ENCODE assay signal across 8 cellular contexts in genomic region chr7:33807779-33808482, GRCh38.
DNase-seq lines count a peak whose midpoint lies in the region; TF ChIP-seq lines count a peak whose summit lies in the region.

No MANE protein-coding gene starts in this region.

- H3K4me3 Mint-ChIP-seq in chondrocyte (ENCODE audit: unreplicated experiment) (no peak overlapping the region), osteocyte (ENCODE audit: unreplicated experiment) (no peak overlapping the region)

- peak overlapping the region; percentile 80 for H3K27ac Mint-ChIP-seq in chondrocyte (ENCODE audit: unreplicated experiment)
- peak overlapping the region; percentile 20 for H3K27ac Mint-ChIP-seq in osteocyte (ENCODE audit: unreplicated experiment)

- no peaks in the 10 kb centered on the region for H3K27me3 Mint-ChIP-seq in chondrocyte (ENCODE audit: low read depth)
- no peaks in the 10 kb centered on the region for H3K27me3 Mint-ChIP-seq in osteocyte (ENCODE audit: unreplicated experiment)

- H3K36me3 Mint-ChIP-seq in chondrocyte (ENCODE audit: low read depth) (no peaks in the 10 kb centered on the region), osteocyte (ENCODE audit: unreplicated experiment) (no peaks in the 10 kb centered on the region)

- TF ChIP-seq CTCF in chondrocyte (IDR thresholded peaks at IDR 0.05) (peak; percentile 69), osteocyte (IDR thresholded peaks at IDR 0.05) (peak; percentile 39)

- H3K4me1 Mint-ChIP-seq in chondrocyte (ENCODE audit: low read depth) (peaks cover 30% of the 10 kb centered on the region), osteocyte (ENCODE audit: unreplicated experiment) (peaks cover 11% of the 10 kb centered on the region)

- DNase-seq in NCI-H1105 treated with DMSO at 0.1 percent for 48 hours (lab: John Stamatoyannopoulos, UW) (peak; percentile 5), NCI-H1105 (lab: John Stamatoyannopoulos, UW) (no peak), HuH-7 (ENCODE audit: low spot score) (peak; percentile 64), chondrocyte (ENCODE audit: low spot score) (no peak), osteocyte (ENCODE audit: extremely low spot score, unreplicated experiment) (peak; percentile 70), NCI-H2081 treated with DMSO at 0.1 percent for 48 hours (lab: John Stamatoyannopoulos, UW) (no peak), HK-2 (ENCODE audit: unreplicated experiment) (no peak)
- DNase-seq in activated effector memory CD4-positive, alpha-beta T cell treated with Interleukin-2 at 50 U/mL for 16 hours: no peak

- H3K9me3 Mint-ChIP-seq in chondrocyte (ENCODE audit: low read depth): peaks cover 2% of the 10 kb centered on the region
- peaks cover 4% of the 10 kb centered on the region for H3K9me3 Mint-ChIP-seq in osteocyte (ENCODE audit: unreplicated experiment)

Comparison
In these comparisons a context has a peak if more than half of its experiments do, and no peak if none do; other contexts are left out.
1. DNase-seq: peak in NCI-H1105 treated with DMSO at 0.1 percent for 48 hours (single experiment), HuH-7 (single experiment) and osteocyte (single experiment); none in NCI-H1105 (single experiment), chondrocyte (single experiment), NCI-H2081 treated with DMSO at 0.1 percent for 48 hours (single experiment), HK-2 (single experiment) and activated effector memory CD4-positive, alpha-beta T cell treated with Interleukin-2 at 50 U/mL for 16 hours (single experiment).